In genomic region chr10:95445223-95445836, GRCh38 we compare ENCODE assay signal across 10 cellular contexts.
DNase-seq lines count a peak whose midpoint lies in the region; ATAC-seq and TF ChIP-seq lines count a peak whose summit lies in the region.
"Had no signal": no experiment of that assay in that cellular context is flagged by ENCODE, and none has a peak within 500 bp of the region (broad histone marks: within the 10 kb centered on the region; RNA-seq: fewer than 3 reads in every experiment).

No MANE protein-coding gene starts in this region.

- no peak overlapping the region for H3K4me3 Mint-ChIP-seq in activated CD4-positive, alpha-beta memory T cell treated with anti-CD3 and anti-CD28 coated beads, Interleukin-2, amount 10 ng/mL, durations not matched to agents 7 days and 5 days
- H3K4me3 Mint-ChIP-seq: activated T-cell treated with anti-CD3 and anti-CD28 coated beads, Interleukin-2, amount 50 U/mL, for 24 hours; naive thymus-derived CD4-positive, alpha-beta T cell had no signal

- H3K36me3 ChIP-seq in RWPE2 (ENCODE audit: low read depth): no peaks in the 10 kb centered on the region

- no peak overlapping the region for H3K4me3 ChIP-seq in RWPE2 (ENCODE audit: severe bottlenecking)
- no peak overlapping the region for H3K4me3 ChIP-seq in foreskin fibroblast (ENCODE audit: low read depth in 1 of 2, low read length in 2 of 2)

- POLR2A ChIA-PET in activated CD4-positive, alpha-beta memory T cell treated with anti-CD3 and anti-CD28 coated beads, Interleukin-2, amount 10 ng/mL, durations not matched to agents 7 days and 5 days (lab: Charles Lee): interaction anchor here (1.3 kb wide), 1 partner anchor 14 kb away, joined by 3 read pairs; no protein-coding TSS in a partner anchor

- peaks cover 11% of the 10 kb centered on the region for H3K4me1 Mint-ChIP-seq in activated CD4-positive, alpha-beta memory T cell treated with anti-CD3 and anti-CD28 coated beads, Interleukin-2, amount 10 ng/mL, durations not matched to agents 7 days and 5 days

- H3K4me1 ChIP-seq in RWPE2 (ENCODE audit: insufficient read depth, poor library complexity, severe bottlenecking): peaks cover 9% of the 10 kb centered on the region

- CTCF ChIA-PET in activated CD4-positive, alpha-beta memory T cell treated with anti-CD3 and anti-CD28 coated beads, Interleukin-2, amount 10 ng/mL, durations not matched to agents 7 days and 5 days (lab: Charles Lee): interaction anchor here (1.0 to 3.0 kb wide), 10 partner anchors 10 to 249 kb away, joined by 3 to 31 read pairs (median 3); partner anchors contain the start of gene TCTN3

- no peaks in the 10 kb centered on the region for H3K9me3 Mint-ChIP-seq in activated CD4-positive, alpha-beta memory T cell treated with anti-CD3 and anti-CD28 coated beads, Interleukin-2, amount 10 ng/mL, durations not matched to agents 7 days and 5 days
- H3K9me3 Mint-ChIP-seq: activated T-cell treated with anti-CD3 and anti-CD28 coated beads, Interleukin-2, amount 50 U/mL, for 24 hours; naive thymus-derived CD4-positive, alpha-beta T cell had no signal

- no peaks in the 10 kb centered on the region for H3K36me3 Mint-ChIP-seq in activated CD4-positive, alpha-beta memory T cell treated with anti-CD3 and anti-CD28 coated beads, Interleukin-2, amount 10 ng/mL, durations not matched to agents 7 days and 5 days (ENCODE audit: low read depth)
- H3K36me3 Mint-ChIP-seq: naive thymus-derived CD4-positive, alpha-beta T cell had no signal

- no peak overlapping the region for H3K27ac Mint-ChIP-seq in activated CD4-positive, alpha-beta memory T cell treated with anti-CD3 and anti-CD28 coated beads, Interleukin-2, amount 10 ng/mL, durations not matched to agents 7 days and 5 days
- H3K27ac Mint-ChIP-seq: activated T-cell treated with anti-CD3 and anti-CD28 coated beads, Interleukin-2, amount 50 U/mL, for 24 hours; naive thymus-derived CD4-positive, alpha-beta T cell had no signal

- ATAC-seq in RWPE2 (ENCODE audit: low read depth): peak; percentile 98
- ATAC-seq in omental fat pad (ENCODE audit: low FRiP score): peak; percentile 80
- no peak for ATAC-seq in GM19023 (IDR thresholded peaks at IDR 0.05; ENCODE audit: unreplicated experiment)
- ATAC-seq in HG03159 (IDR thresholded peaks at IDR 0.05; ENCODE audit: unreplicated experiment): no peak
- no peak for ATAC-seq in GM18520 (IDR thresholded peaks at IDR 0.05; ENCODE audit: unreplicated experiment)

- TF ChIP-seq CTCF in RWPE2 (IDR thresholded peaks at IDR 0.05; ENCODE audit: poor library complexity, severe bottlenecking) (no peak), foreskin fibroblast (IDR thresholded peaks at IDR 0.05; ENCODE audit: low read depth, low read length) (no peak), omental fat pad (IDR thresholded peaks at IDR 0.05) (no peak)

- H3K27me3 Mint-ChIP-seq in activated CD4-positive, alpha-beta memory T cell treated with anti-CD3 and anti-CD28 coated beads, Interleukin-2, amount 10 ng/mL, durations not matched to agents 7 days and 5 days: peaks cover 18% of the 10 kb centered on the region

- H3K9me3 ChIP-seq in RWPE2 (ENCODE audit: severe bottlenecking): no peaks in the 10 kb centered on the region

- H3K27ac ChIP-seq in RWPE2 (ENCODE audit: poor library complexity, severe bottlenecking): peak overlapping the region; percentile 41

- no peaks in the 10 kb centered on the region for H3K27me3 ChIP-seq in RWPE2 (ENCODE audit: insufficient read depth, poor library complexity, severe bottlenecking)

- peak; percentile 78 for DNase-seq in AG08396 (ENCODE audit: low spot score)
- no peak for DNase-seq in RWPE2 (ENCODE audit: low spot score)
- peak; percentile 68 to 88 for DNase-seq in foreskin fibroblast
- no peak for DNase-seq in omental fat pad (ENCODE audit: low spot score)
- DNase-seq in activated CD4-positive, alpha-beta memory T cell treated with anti-CD3 and anti-CD28 coated beads, Interleukin-2, amount 10 ng/mL, durations not matched to agents 7 days and 5 days: no peak

Comparison
In these comparisons a context has a peak if more than half of its experiments do, and no peak if none do; other contexts are left out.
1. DNase-seq: peak in AG08396 (single experiment) and foreskin fibroblast (2 of 2); none in RWPE2 (single experiment), omental fat pad (single experiment) and activated CD4-positive, alpha-beta memory T cell treated with anti-CD3 and anti-CD28 coated beads, Interleukin-2, amount 10 ng/mL, durations not matched to agents 7 days and 5 days (single experiment).
2. ATAC-seq: peak in RWPE2 (single experiment) and omental fat pad (single experiment); none in GM19023 (single experiment), HG03159 (single experiment) and GM18520 (single experiment).